Comparison of ENCODE assay signal across 8 cellular contexts in the genomic region with DNA sequence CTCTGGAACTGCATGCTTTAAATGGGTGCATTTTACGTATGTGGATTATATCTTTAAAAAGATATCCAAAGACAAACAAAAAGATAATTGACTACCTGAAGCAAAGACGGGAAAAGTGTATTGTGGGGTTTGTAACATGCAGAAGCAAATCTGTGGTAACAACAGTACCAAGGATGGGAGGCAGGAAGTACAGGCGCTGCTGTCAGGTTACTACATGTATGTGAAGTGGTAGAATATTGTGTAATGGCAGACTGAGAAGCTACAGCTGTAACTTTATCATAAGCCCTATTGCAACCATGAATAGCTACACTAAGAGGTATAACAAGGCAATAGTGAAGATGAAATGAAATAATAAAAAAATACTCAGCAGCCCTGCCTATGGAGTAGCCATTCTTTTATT.
A peak's percentile ranks its signal among the peaks of the same experiment; 100 is the strongest.
DNase-seq lines count a peak whose midpoint lies in the region; ATAC-seq, FAIRE-seq and TF ChIP-seq lines count a peak whose summit lies in the region.
"Not testable (repeated sequence)": the region's sequence is repeated elsewhere in the genome, so short reads cannot be mapped to it uniquely, and the experiment has no call there.

No MANE protein-coding gene starts in this region.

- TF ChIP-seq EP300 in HepG2 (IDR thresholded peaks at IDR 0.05; ENCODE audit: low read depth in 2 of 2, low read length in 2 of 2); HepG2 (CRISPR knock-in tag; IDR thresholded peaks at IDR 0.05; ENCODE audit: borderline replicate concordance): not testable (repeated sequence)

- not testable (repeated sequence) for H3K79me2 ChIP-seq in mammary epithelial cell (ENCODE audit: insufficient read depth, low read length); HepG2 (ENCODE audit: insufficient read depth, low read length)

- dilution Hi-C loops in mammary epithelial cell (cut with HindIII; ENCODE audit: low sequenced_read_pairs): not testable (repeated sequence)

- H3K4me1 Mint-ChIP-seq in CD8-positive, alpha-beta T cell (ENCODE audit: low read depth); T-helper 2 cell treated with Interferon-gamma antibody and Interleukin-4, amounts not matched to agents 5 μg/mL and 100 μg/mL, for 36 hours (ENCODE audit: low read depth); natural killer cell treated with Interleukin-12 subunit alpha and Interleukin-12 subunit beta and Interleukin-15 and Interleukin-18, amount 100 ng/mL, for 72 hours (ENCODE audit: low read depth in 2 of 2): not testable (repeated sequence)

- ATAC-seq in CD8-positive, alpha-beta T cell: peak; percentile 36
- peak; percentile 58 for ATAC-seq in esophagus mucosa
- not testable (repeated sequence) for ATAC-seq in HepG2; natural killer cell treated with Interleukin-12 subunit alpha and Interleukin-12 subunit beta and Interleukin-15 and Interleukin-18, amount 100 ng/mL, for 72 hours

- not testable (repeated sequence) for H3K4me2 ChIP-seq in mammary epithelial cell (ENCODE audit: insufficient read depth, low read depth, low read length); HepG2 (ENCODE audit: low read depth, low read length)

- peak; percentile 55 for FAIRE-seq in HepG2 (lab: Jason Lieb, UNC)

- BruUV-seq in mammary epithelial cell (replicated peaks; lab: Mats Ljungman, UMichigan); HepG2 (replicated peaks; lab: Mats Ljungman, UMichigan): not testable (repeated sequence)

- H3K27me3 Mint-ChIP-seq in CD8-positive, alpha-beta T cell (ENCODE audit: low read depth); T-helper 2 cell treated with Interferon-gamma antibody and Interleukin-4, amounts not matched to agents 5 μg/mL and 100 μg/mL, for 36 hours (ENCODE audit: low read depth); natural killer cell treated with Interleukin-12 subunit alpha and Interleukin-12 subunit beta and Interleukin-15 and Interleukin-18, amount 100 ng/mL, for 72 hours: not testable (repeated sequence)

- POLR2A ChIA-PET in CD8-positive, alpha-beta T cell (lab: Charles Lee); HepG2 (lab: Yijun Ruan, JAX): not testable (repeated sequence)

- not testable (repeated sequence) for H3K4me1 ChIP-seq in CD8-positive, alpha-beta T cell (ENCODE audit: insufficient read depth, low read length); mammary epithelial cell (ENCODE audit: insufficient read depth, low read length)
- H3K4me1 ChIP-seq in HepG2 (ENCODE audit: insufficient read depth, low read length): peaks cover 18% of the 10 kb centered on the region

- not testable (repeated sequence) for H3K9me3 ChIP-seq in CD8-positive, alpha-beta T cell (ENCODE audit: low read length); mammary epithelial cell (replicated peaks; ENCODE audit: insufficient read depth, low read length); HepG2 (ENCODE audit: low read length)

- H4K20me1 ChIP-seq in mammary epithelial cell (ENCODE audit: insufficient read depth, low read length); HepG2 (ENCODE audit: insufficient read depth, low read length): not testable (repeated sequence)

- 65% methylated on average over 3 of the region's 3 CpGs for WGBS in mammary epithelial cell (ENCODE audit: low coverage, missing lambda C conversion rate)
- WGBS in HepG2 (ENCODE audit: low lambda C conversion rate): 38% methylated on average over 3 of the region's 3 CpGs

- H3K27ac Mint-ChIP-seq in CD8-positive, alpha-beta T cell; natural killer cell treated with Interleukin-12 subunit alpha and Interleukin-12 subunit beta and Interleukin-15 and Interleukin-18, amount 100 ng/mL, for 72 hours: not testable (repeated sequence)
- H3K27ac Mint-ChIP-seq in T-helper 2 cell treated with Interferon-gamma antibody and Interleukin-4, amounts not matched to agents 5 μg/mL and 100 μg/mL, for 36 hours: peak overlapping the region; percentile 4

- not testable (repeated sequence) for H3K27ac ChIP-seq in CD8-positive, alpha-beta T cell (ENCODE audit: low read depth, low read length); mammary epithelial cell (ENCODE audit: insufficient read depth, low read depth, low read length); HepG2 (ENCODE audit: extremely low read length, insufficient read depth, low read length)

- intact Hi-C loops in CD8-positive, alpha-beta T cell (cut with DNase I, micrococcal nuclease); mammary epithelial cell (cut with micrococcal nuclease); HepG2 (cut with micrococcal nuclease; ENCODE audit: unreplicated experiment): not testable (repeated sequence)

- H3K27me3 ChIP-seq in CD8-positive, alpha-beta T cell (ENCODE audit: insufficient read depth, low read length); mammary epithelial cell (ENCODE audit: insufficient read depth, low read length): not testable (repeated sequence)
- peaks cover 0 to 13% of the 10 kb centered on the region in 2 experiments; a peak in 4 of 5 replicates for H3K27me3 ChIP-seq in HepG2 (ENCODE audit: control insufficient read depth in 1 of 2, insufficient read depth in 2 of 2, low read length in 2 of 2)

- H3K9ac ChIP-seq in mammary epithelial cell (ENCODE audit: insufficient read depth, low read length); HepG2 (ENCODE audit: insufficient read depth, low read depth, low read length): not testable (repeated sequence)

- peak in 1 of 7 experiments; percentile 42 for DNase-seq in CD8-positive, alpha-beta T cell
- DNase-seq in Jurkat, Clone E6-1 (ENCODE audit: low read depth, low spot score): peak; percentile 21
- DNase-seq in T-helper 2 cell treated with Interferon-gamma antibody and Interleukin-4, amounts not matched to agents 5 μg/mL and 100 μg/mL, for 36 hours (ENCODE audit: low spot score); HepG2 (ENCODE audit: low spot score): not testable (repeated sequence)
- DNase-seq in mammary epithelial cell: peak; percentile 14
- peak; percentile 1 for DNase-seq in natural killer cell treated with Interleukin-12 subunit alpha and Interleukin-12 subunit beta and Interleukin-15 and Interleukin-18, amount 100 ng/mL, for 72 hours (ENCODE audit: low spot score)
- peak; percentile 12 for DNase-seq in ureter (ENCODE audit: low spot score)

- CTCF ChIA-PET in CD8-positive, alpha-beta T cell (lab: Charles Lee); mammary epithelial cell (lab: Charles Lee; ENCODE audit: low non-redundant PET); HepG2 (lab: Yijun Ruan, JAX; ENCODE audit: low intra/inter-chr PET ratio, low total read pairs): not testable (repeated sequence)

- in situ Hi-C loops in mammary epithelial cell (cut with MboI; ENCODE audit: low sequenced_read_pairs in 2 of 2): not testable (repeated sequence)
- in situ Hi-C loops in HepG2 (cut with HindIII; ENCODE audit: extremely low pct_ligation_motif_present, low pct_unique_long_range_greater_than_20kb): loop anchor here (25.0 kb wide), 1 partner anchor 101 kb away; no protein-coding TSS in a partner anchor

- H3K4me3 ChIP-seq in CD8-positive, alpha-beta T cell (ENCODE audit: low read depth, low read length); Jurkat, Clone E6-1 (ENCODE audit: low read length); mammary epithelial cell (replicated peaks in 1 of 3; ENCODE audit: insufficient read depth in 1 of 3, low read depth in 2 of 3, low read length in 3 of 3); HepG2 (replicated peaks in 1 of 3; ENCODE audit: insufficient read depth in 1 of 3, low read depth in 2 of 3, low read length in 3 of 3): not testable (repeated sequence)

- TF ChIP-seq RAD21 in HepG2 (CRISPR knock-in tag; IDR thresholded peaks at IDR 0.05): not testable (repeated sequence)

- peaks cover 12% of the 10 kb centered on the region for H3K36me3 Mint-ChIP-seq in CD8-positive, alpha-beta T cell
- not testable (repeated sequence) for H3K36me3 Mint-ChIP-seq in T-helper 2 cell treated with Interferon-gamma antibody and Interleukin-4, amounts not matched to agents 5 μg/mL and 100 μg/mL, for 36 hours (ENCODE audit: low read depth); natural killer cell treated with Interleukin-12 subunit alpha and Interleukin-12 subunit beta and Interleukin-15 and Interleukin-18, amount 100 ng/mL, for 72 hours

- not testable (repeated sequence) for H3K36me3 ChIP-seq in CD8-positive, alpha-beta T cell (ENCODE audit: insufficient read depth, low read length); mammary epithelial cell (ENCODE audit: insufficient read depth, low read length); HepG2 (replicated peaks in 1 of 2; ENCODE audit: control insufficient read depth in 1 of 2, insufficient read depth in 2 of 2, low read length in 2 of 2)

- not testable (repeated sequence) for H2AFZ ChIP-seq in mammary epithelial cell (ENCODE audit: low read depth, low read length); HepG2 (ENCODE audit: low read length)

- H3K9me3 Mint-ChIP-seq in CD8-positive, alpha-beta T cell; T-helper 2 cell treated with Interferon-gamma antibody and Interleukin-4, amounts not matched to agents 5 μg/mL and 100 μg/mL, for 36 hours; natural killer cell treated with Interleukin-12 subunit alpha and Interleukin-12 subunit beta and Interleukin-15 and Interleukin-18, amount 100 ng/mL, for 72 hours: not testable (repeated sequence)

- H3K4me3 Mint-ChIP-seq in CD8-positive, alpha-beta T cell; T-helper 2 cell treated with Interferon-gamma antibody and Interleukin-4, amounts not matched to agents 5 μg/mL and 100 μg/mL, for 36 hours; natural killer cell treated with Interleukin-12 subunit alpha and Interleukin-12 subunit beta and Interleukin-15 and Interleukin-18, amount 100 ng/mL, for 72 hours: not testable (repeated sequence)

- not testable (repeated sequence) for TF ChIP-seq POLR2A in HepG2 (IDR thresholded peaks at IDR 0.05; ENCODE audit: insufficient read depth in 1 of 2, low read depth in 2 of 2, low read length in 2 of 2)

- not testable (repeated sequence) for TF ChIP-seq CTCF in CD8-positive, alpha-beta T cell (IDR thresholded peaks at IDR 0.05); mammary epithelial cell (conservative IDR thresholded peaks at IDR 0.05 in 1 of 2, IDR thresholded peaks at IDR 0.05 in 1 of 2; ENCODE audit: extremely low read depth in 1 of 2, insufficient read depth in 1 of 2, low read depth in 1 of 2, low read length in 2 of 2); HepG2 (CRISPR knock-in tag; IDR thresholded peaks at IDR 0.05)
